11 cellular contexts compared by ENCODE assay signal in the genomic region with DNA sequence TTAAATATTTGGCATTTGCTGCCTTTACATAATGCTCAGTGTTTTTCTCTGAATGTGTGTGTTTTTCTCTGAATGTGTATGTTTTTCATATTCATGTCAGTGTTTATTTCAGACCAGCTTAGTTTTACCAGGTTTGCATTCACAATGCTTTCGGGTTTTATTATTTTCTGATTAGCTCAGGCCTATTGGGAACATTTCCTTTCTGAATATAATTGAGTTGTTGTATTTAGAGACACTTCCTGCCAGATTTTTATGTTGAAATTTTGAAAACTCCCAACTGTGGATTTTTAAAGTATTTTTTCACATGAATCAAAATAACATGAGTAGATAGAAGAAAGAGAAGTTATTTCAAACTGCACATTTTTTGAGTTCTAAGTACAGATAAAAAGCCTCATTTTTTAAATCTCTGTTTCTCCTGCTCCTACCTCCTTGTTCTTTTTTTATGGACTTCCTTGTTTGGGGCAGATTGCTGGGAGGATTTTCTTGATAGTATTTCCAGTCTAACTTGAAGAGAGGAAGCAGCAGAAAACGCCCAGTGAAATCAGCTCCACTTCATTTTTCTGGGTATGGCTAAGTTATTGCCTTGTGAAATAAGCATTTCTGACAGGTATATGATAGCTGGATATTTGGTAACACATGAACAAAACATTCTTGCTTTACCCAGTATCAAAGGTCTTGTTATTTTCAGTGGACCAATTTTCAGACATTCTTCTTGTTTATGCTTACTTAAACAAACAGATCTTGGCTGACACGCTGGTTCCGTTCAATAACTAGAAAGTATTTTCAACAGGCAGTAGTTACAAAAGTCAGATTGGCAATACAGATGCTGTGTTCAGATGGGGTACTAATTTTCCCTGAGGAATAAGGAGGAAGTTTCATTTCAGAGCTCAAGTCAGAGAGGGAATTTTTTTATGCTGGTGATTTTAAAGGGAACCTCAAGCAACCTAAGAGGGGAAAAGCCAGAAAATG.
DNase-seq lines count a peak whose midpoint lies in the region; ATAC-seq and TF ChIP-seq lines count a peak whose summit lies in the region.
"Had no signal": no experiment of that assay in that cellular context is flagged by ENCODE, and none has a peak within 500 bp of the region (broad histone marks: within the 10 kb centered on the region; RNA-seq: fewer than 3 reads in every experiment).

No MANE protein-coding gene starts in this region.

- peaks cover 5% of the 10 kb centered on the region for H3K4me1 ChIP-seq in ACC112 (ENCODE audit: control insufficient read depth, insufficient read depth, low read length, unreplicated experiment)
- H3K4me1 ChIP-seq in muscle layer of duodenum (ENCODE audit: control insufficient read depth in 1 of 2, insufficient read depth in 2 of 2, low read length in 2 of 2) = peaks cover 0 to 5% of the 10 kb centered on the region in 2 donors

- DNase-seq in fibroblast of mammary gland (ENCODE audit: low read depth) (peak; percentile 10), NCI-H2081 (lab: John Stamatoyannopoulos, UW) (no peak), SHP77 treated with DMSO at 0.1 percent for 48 hours (lab: John Stamatoyannopoulos, UW) (no peak), NAMALWA (ENCODE audit: low spot score) (no peak)
- DNase-seq: DND-41, erythroblast, nucleus accumbens had no signal

- no peak for ATAC-seq in GM21825 (IDR thresholded peaks at IDR 0.05; ENCODE audit: unreplicated experiment)

- peak overlapping the region; percentile 1; the same call in 1 of the 2 replicates for H3K27ac ChIP-seq in ACC112 (ENCODE audit: low read depth, low read length)
- peak overlapping the region; percentile 81 for H3K27ac ChIP-seq in VCaP
- H3K27ac ChIP-seq in muscle layer of duodenum (ENCODE audit: low read length) = peak overlapping the region; percentile 46

- 0 out of 2 replicates have a peak, but pooled peaks cover 5% of the 10 kb centered on the region for H3K36me3 ChIP-seq in ACC112 (ENCODE audit: insufficient read depth, low read length)
- H3K36me3 ChIP-seq in muscle layer of duodenum (ENCODE audit: control insufficient read depth in 1 of 2, insufficient read depth in 2 of 2, low read length in 2 of 2) = peaks cover 1 to 11% of the 10 kb centered on the region in 2 donors

- H3K27me3 ChIP-seq in ACC112 (ENCODE audit: insufficient read depth, low read length) (no peaks in the 10 kb centered on the region), muscle layer of duodenum (ENCODE audit: low read depth, low read length) (no peaks in the 10 kb centered on the region)

- H3K4me3 ChIP-seq in ACC112 (ENCODE audit: low read depth, low read length) = no peak overlapping the region
- H3K4me3 ChIP-seq in fibroblast of mammary gland (ENCODE audit: control insufficient read depth, low read depth, low read length) = no peak overlapping the region
- H3K4me3 ChIP-seq in muscle layer of duodenum (ENCODE audit: low read depth in 1 of 2, low read length in 2 of 2) = no peak overlapping the region

- TF ChIP-seq CTCF in VCaP (conservative IDR thresholded peaks at IDR 0.05) (no peak), fibroblast of mammary gland (conservative IDR thresholded peaks at IDR 0.05; ENCODE audit: control insufficient read depth, insufficient read depth, low read depth, low read length) (no peak)

- no peaks in the 10 kb centered on the region for H3K9me3 ChIP-seq in muscle layer of duodenum (ENCODE audit: control insufficient read depth in 1 of 2, low read length in 2 of 2)

- no peaks in the 10 kb centered on the region for H3K79me2 ChIP-seq in ACC112 (ENCODE audit: control insufficient read depth, insufficient read depth, low read length, unreplicated experiment)

- peak overlapping the region; percentile 6 for H2AFZ ChIP-seq in ACC112 (ENCODE audit: low read length, unreplicated experiment)

Comparison
In these comparisons a context has a peak if more than half of its experiments do, and no peak if none do; other contexts are left out.
1. H3K27ac ChIP-seq: peak in every context shown above with its lines; median percentile 81 in VCaP; 46 in muscle layer of duodenum; 1 in ACC112.